ENCODE assay signal across 1 cellular context in the genomic region with DNA sequence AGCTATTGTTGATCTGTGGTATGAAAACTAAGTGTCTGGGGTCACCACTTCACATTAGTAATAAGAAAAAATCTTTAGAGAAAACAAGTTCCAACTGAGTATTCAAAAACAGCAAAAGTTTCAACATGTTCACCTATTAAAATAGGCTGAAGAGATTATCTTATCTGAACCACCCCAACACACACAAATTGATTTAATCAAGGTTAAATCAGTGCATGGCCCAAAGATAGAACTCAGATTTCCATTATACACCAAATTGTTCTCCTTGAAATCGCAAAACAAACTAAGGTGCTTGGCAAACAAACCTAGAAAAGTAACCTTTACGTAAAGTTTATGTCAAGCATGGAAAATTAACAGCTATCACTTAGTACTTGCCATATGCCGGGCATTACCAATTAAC.
TF ChIP-seq lines count a peak whose summit lies in the region.

No MANE protein-coding gene starts in this region.

TF ChIP-seq in GM23338, 12 proteins besides CTCF, POLR2A, EP300 and RAD21 (continued from another document):
- TF ChIP-seq, protein P1, sequence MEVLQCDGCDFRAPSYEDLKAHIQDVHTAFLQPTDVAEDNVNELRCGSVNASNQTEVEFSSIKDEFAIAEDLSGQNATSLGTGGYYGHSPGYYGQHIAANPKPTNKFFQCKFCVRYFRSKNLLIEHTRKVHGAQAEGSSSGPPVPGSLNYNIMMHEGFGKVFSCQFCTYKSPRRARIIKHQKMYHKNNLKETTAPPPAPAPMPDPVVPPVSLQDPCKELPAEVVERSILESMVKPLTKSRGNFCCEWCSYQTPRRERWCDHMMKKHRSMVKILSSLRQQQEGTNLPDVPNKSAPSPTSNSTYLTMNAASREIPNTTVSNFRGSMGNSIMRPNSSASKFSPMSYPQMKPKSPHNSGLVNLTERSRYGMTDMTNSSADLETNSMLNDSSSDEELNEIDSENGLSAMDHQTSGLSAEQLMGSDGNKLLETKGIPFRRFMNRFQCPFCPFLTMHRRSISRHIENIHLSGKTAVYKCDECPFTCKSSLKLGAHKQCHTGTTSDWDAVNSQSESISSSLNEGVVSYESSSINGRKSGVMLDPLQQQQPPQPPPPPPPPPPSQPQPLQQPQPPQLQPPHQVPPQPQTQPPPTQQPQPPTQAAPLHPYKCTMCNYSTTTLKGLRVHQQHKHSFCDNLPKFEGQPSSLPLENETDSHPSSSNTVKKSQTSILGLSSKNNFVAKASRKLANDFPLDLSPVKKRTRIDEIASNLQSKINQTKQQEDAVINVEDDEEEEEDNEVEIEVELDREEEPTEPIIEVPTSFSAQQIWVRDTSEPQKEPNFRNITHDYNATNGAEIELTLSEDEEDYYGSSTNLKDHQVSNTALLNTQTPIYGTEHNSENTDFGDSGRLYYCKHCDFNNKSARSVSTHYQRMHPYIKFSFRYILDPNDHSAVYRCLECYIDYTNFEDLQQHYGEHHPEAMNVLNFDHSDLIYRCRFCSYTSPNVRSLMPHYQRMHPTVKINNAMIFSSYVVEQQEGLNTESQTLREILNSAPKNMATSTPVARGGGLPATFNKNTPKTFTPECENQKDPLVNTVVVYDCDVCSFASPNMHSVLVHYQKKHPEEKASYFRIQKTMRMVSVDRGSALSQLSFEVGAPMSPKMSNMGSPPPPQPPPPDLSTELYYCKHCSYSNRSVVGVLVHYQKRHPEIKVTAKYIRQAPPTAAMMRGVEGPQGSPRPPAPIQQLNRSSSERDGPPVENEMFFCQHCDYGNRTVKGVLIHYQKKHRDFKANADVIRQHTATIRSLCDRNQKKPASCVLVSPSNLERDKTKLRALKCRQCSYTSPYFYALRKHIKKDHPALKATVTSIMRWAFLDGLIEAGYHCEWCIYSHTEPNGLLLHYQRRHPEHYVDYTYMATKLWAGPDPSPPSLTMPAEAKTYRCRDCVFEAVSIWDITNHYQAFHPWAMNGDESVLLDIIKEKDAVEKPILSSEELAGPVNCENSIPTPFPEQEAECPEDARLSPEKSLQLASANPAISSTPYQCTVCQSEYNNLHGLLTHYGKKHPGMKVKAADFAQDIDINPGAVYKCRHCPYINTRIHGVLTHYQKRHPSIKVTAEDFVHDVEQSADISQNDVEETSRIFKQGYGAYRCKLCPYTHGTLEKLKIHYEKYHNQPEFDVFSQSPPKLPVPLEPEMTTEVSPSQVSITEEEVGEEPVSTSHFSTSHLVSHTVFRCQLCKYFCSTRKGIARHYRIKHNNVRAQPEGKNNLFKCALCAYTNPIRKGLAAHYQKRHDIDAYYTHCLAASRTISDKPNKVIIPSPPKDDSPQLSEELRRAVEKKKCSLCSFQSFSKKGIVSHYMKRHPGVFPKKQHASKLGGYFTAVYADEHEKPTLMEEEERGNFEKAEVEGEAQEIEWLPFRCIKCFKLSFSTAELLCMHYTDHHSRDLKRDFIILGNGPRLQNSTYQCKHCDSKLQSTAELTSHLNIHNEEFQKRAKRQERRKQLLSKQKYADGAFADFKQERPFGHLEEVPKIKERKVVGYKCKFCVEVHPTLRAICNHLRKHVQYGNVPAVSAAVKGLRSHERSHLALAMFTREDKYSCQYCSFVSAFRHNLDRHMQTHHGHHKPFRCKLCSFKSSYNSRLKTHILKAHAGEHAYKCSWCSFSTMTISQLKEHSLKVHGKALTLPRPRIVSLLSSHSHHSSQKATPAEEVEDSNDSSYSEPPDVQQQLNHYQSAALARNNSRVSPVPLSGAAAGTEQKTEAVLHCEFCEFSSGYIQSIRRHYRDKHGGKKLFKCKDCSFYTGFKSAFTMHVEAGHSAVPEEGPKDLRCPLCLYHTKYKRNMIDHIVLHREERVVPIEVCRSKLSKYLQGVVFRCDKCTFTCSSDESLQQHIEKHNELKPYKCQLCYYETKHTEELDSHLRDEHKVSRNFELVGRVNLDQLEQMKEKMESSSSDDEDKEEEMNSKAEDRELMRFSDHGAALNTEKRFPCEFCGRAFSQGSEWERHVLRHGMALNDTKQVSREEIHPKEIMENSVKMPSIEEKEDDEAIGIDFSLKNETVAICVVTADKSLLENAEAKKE (CRISPR knock-in tag; IDR thresholded peaks at IDR 0.05): no peak
- TF ChIP-seq ZNF114 (CRISPR knock-in tag; IDR thresholded peaks at IDR 0.05): no peak
- TF ChIP-seq, protein P2, sequence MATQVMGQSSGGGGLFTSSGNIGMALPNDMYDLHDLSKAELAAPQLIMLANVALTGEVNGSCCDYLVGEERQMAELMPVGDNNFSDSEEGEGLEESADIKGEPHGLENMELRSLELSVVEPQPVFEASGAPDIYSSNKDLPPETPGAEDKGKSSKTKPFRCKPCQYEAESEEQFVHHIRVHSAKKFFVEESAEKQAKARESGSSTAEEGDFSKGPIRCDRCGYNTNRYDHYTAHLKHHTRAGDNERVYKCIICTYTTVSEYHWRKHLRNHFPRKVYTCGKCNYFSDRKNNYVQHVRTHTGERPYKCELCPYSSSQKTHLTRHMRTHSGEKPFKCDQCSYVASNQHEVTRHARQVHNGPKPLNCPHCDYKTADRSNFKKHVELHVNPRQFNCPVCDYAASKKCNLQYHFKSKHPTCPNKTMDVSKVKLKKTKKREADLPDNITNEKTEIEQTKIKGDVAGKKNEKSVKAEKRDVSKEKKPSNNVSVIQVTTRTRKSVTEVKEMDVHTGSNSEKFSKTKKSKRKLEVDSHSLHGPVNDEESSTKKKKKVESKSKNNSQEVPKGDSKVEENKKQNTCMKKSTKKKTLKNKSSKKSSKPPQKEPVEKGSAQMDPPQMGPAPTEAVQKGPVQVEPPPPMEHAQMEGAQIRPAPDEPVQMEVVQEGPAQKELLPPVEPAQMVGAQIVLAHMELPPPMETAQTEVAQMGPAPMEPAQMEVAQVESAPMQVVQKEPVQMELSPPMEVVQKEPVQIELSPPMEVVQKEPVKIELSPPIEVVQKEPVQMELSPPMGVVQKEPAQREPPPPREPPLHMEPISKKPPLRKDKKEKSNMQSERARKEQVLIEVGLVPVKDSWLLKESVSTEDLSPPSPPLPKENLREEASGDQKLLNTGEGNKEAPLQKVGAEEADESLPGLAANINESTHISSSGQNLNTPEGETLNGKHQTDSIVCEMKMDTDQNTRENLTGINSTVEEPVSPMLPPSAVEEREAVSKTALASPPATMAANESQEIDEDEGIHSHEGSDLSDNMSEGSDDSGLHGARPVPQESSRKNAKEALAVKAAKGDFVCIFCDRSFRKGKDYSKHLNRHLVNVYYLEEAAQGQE (IDR thresholded peaks at IDR 0.05; ENCODE audit: unreplicated experiment): no peak
- no peak for TF ChIP-seq ZNF331 (CRISPR knock-in tag; IDR thresholded peaks at IDR 0.05; ENCODE audit: low read depth)
TF ChIP-seq in GM23338: peak in this region for 0.
